1 cellular context compared by ENCODE assay signal in genomic region chr5:132459031-132459982, GRCh38.
A peak's percentile ranks its signal among the peaks of the same experiment; 100 is the strongest.
TF ChIP-seq lines count a peak whose summit lies in the region.

No MANE protein-coding gene starts in this region.

TF ChIP-seq in K562, 482 proteins besides CTCF, POLR2A, EP300 and RAD21 (continued from another document):
- TF ChIP-seq TEAD4 (IDR thresholded peaks at IDR 0.05; ENCODE audit: low read length) (peak; percentile 27; the same call in 1 of the 2 replicates), TEAD4 (CRISPR knock-in tag; IDR thresholded peaks at IDR 0.05; ENCODE audit: borderline replicate concordance) (no peak), TFAM (CRISPR knock-in tag; conservative IDR thresholded peaks at IDR 0.05) (no peak), ZNF408 (CRISPR knock-in tag; IDR thresholded peaks at IDR 0.05; ENCODE audit: low read depth) (no peak), DLX4 (CRISPR knock-in tag; IDR thresholded peaks at IDR 0.05) (no peak), FIP1L1 (IDR thresholded peaks at IDR 0.05; ENCODE audit: low read depth, low read length, poor library complexity, severe bottlenecking) (no peak), HEY1 (CRISPR knock-in tag; IDR thresholded peaks at IDR 0.05; ENCODE audit: borderline replicate concordance) (no peak), NR0B1 (IDR thresholded peaks at IDR 0.05; ENCODE audit: partially characterized antibody) (no peak), SREBF2 (CRISPR knock-in tag; IDR thresholded peaks at IDR 0.05) (no peak), THRAP3 (IDR thresholded peaks at IDR 0.05; ENCODE audit: borderline replicate concordance) (no peak)
TF ChIP-seq in K562: peak in this region for 145.
